In the genomic region with DNA sequence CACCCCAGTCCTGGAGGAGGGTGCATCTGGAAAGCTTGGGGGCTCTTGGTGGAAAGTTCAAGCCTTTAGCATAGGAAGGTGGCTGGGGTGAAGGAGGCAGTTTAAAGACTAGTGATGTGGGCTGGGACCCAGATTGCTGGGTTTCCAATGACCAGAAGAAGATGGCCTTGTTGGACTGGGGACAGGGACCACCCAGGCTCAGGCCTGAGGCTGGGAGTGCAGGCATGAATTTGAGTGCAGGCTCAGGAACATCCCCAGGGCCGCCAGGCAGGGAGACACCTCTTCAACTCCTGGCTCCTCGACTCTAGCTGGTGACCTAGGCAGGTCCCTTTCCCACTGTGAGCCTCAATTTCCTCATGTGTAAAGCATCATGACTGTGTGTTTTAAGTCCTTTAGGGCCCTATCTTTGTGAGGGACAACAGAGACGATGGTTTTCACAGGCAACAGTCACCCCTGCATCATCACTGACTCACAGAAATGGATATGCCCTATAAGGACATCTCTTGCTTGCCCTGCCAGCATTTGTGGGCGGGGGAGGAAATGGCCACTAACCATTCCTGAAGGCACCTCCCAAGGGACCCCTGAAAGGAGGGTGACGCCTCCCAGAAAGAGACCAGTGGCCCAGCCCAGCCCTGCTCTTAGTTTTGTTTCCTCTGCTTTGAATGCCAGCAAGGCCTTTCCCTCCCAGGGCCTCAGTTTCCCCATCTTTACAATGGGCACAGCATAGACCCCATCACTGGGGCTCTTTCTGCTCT, we compare ENCODE assay signal across 8 cellular contexts. TPM values are rescaled to one million over a fixed set of nuclear protein-coding genes. Genes with fewer than 3 reads are reported as not detected.
DNase-seq lines count a peak whose midpoint lies in the region; ATAC-seq and TF ChIP-seq lines count a peak whose summit lies in the region.

No MANE protein-coding gene starts in this region.

- peak; percentile 45 for ATAC-seq in HG03108 (IDR thresholded peaks at IDR 0.05; ENCODE audit: unreplicated experiment)
- ATAC-seq in activated CD8-positive, alpha-beta T cell treated with anti-CD3 and anti-CD28 coated beads for 36 hours, result peak; percentile 84

- H3K4me3 ChIP-seq in fibroblast of villous mesenchyme (ENCODE audit: low read depth, low read length), result no peak overlapping the region

- H3K27me3 Mint-ChIP-seq in activated CD8-positive, alpha-beta T cell treated with anti-CD3 and anti-CD28 coated beads for 36 hours, result no peaks in the 10 kb centered on the region

- intact Hi-C loops in activated CD8-positive, alpha-beta T cell treated with anti-CD3 and anti-CD28 coated beads for 36 hours (cut with micrococcal nuclease), result no loop called here

- H3K27ac Mint-ChIP-seq in activated CD8-positive, alpha-beta T cell treated with anti-CD3 and anti-CD28 coated beads for 36 hours, result peak overlapping the region; percentile 99

- H3K36me3 Mint-ChIP-seq in activated CD8-positive, alpha-beta T cell treated with anti-CD3 and anti-CD28 coated beads for 36 hours (ENCODE audit: low read depth), result peaks cover 66% of the 10 kb centered on the region

- H3K9me3 Mint-ChIP-seq in activated CD8-positive, alpha-beta T cell treated with anti-CD3 and anti-CD28 coated beads for 36 hours, result peaks cover 4% of the 10 kb centered on the region

- TF ChIP-seq CTCF in GM13976 (IDR thresholded peaks at IDR 0.05; ENCODE audit: borderline replicate concordance, control extremely low read depth, extremely low read depth, insufficient read depth, missing control alignments) (no peak), fibroblast of villous mesenchyme (IDR thresholded peaks at IDR 0.05; ENCODE audit: insufficient read depth, low read depth, low read length) (no peak)
- TF ChIP-seq CTCF in activated CD8-positive, alpha-beta T cell treated with anti-CD3 and anti-CD28 coated beads for 36 hours (IDR thresholded peaks at IDR 0.05), result no peak

- in situ Hi-C loops in GM13976 (cut with MboI; ENCODE audit: low sequenced_read_pairs, unreplicated experiment), result no loop called here

- peaks cover 94% of the 10 kb centered on the region for H3K4me1 Mint-ChIP-seq in activated CD8-positive, alpha-beta T cell treated with anti-CD3 and anti-CD28 coated beads for 36 hours (ENCODE audit: low read depth)

- CTCF ChIA-PET in activated CD8-positive, alpha-beta T cell treated with anti-CD3 and anti-CD28 coated beads for 36 hours (lab: Charles Lee), result interaction anchor here (1.2 to 2.9 kb wide), 3 partner anchors 9 to 36 kb away, joined by 3 to 20 read pairs (median 8); no protein-coding TSS in a partner anchor

- POLR2A ChIA-PET in activated CD8-positive, alpha-beta T cell treated with anti-CD3 and anti-CD28 coated beads for 36 hours (lab: Charles Lee), result interaction anchor here (0.9 to 21.4 kb wide), 8 partner anchors 8 to 55 kb away, joined by 3 to 367 read pairs (median 6); partner anchors contain the start of gene NLRC5

- DNase-seq in GM13976 (ENCODE audit: low spot score) (peak; percentile 72), fibroblast of villous mesenchyme (ENCODE audit: low read depth) (peak; percentile 85), DMS53 (lab: John Stamatoyannopoulos, UW) (no peak), NCI-H2171 treated with DMSO at 0.1 percent for 48 hours (lab: John Stamatoyannopoulos, UW) (no peak), NOMO-1 treated with dmso at 0.1 percent for 144 hours (lab: John Stamatoyannopoulos, UW; ENCODE audit: unreplicated experiment) (no peak)
- peak; percentile 88 for DNase-seq in activated CD8-positive, alpha-beta T cell treated with anti-CD3 and anti-CD28 coated beads for 36 hours
- DNase-seq in stimulated activated CD4-positive, alpha-beta T cell treated with anti-CD3 and anti-CD28 coated beads, Interleukin-4, amount 100 ng/mL, for 24 hours, result peak; percentile 79

- peak overlapping the region; percentile 51 for H3K4me3 Mint-ChIP-seq in activated CD8-positive, alpha-beta T cell treated with anti-CD3 and anti-CD28 coated beads for 36 hours

RNA-seq across cellular contexts. Expression of gene NLRC5, which starts 11.1 kb away (rescaled TPM):
- 100 to 1,000 TPM; 135 to 153 TPM for total RNA-seq in activated CD8-positive, alpha-beta T cell treated with anti-CD3 and anti-CD28 coated beads for 36 hours
- total RNA-seq in fibroblast of villous mesenchyme, result 44.0 and 67.6 TPM in 2 replicates

RNA-seq across cellular contexts. Expression of gene CETP, which starts 38.7 kb away (rescaled TPM):
- not detected for total RNA-seq in activated CD8-positive, alpha-beta T cell treated with anti-CD3 and anti-CD28 coated beads for 36 hours
- total RNA-seq in fibroblast of villous mesenchyme, result not detected in 2 replicates

Comparison
In these comparisons a context has a peak if more than half of its experiments do, and no peak if none do; other contexts are left out.
1. DNase-seq: peak in GM13976 (single experiment), activated CD8-positive, alpha-beta T cell treated with anti-CD3 and anti-CD28 coated beads for 36 hours (single experiment), fibroblast of villous mesenchyme (single experiment) and stimulated activated CD4-positive, alpha-beta T cell treated with anti-CD3 and anti-CD28 coated beads, Interleukin-4, amount 100 ng/mL, for 24 hours (single experiment); none in DMS53 (single experiment), NCI-H2171 treated with DMSO at 0.1 percent for 48 hours (single experiment) and NOMO-1 treated with dmso at 0.1 percent for 144 hours (single experiment).